ENCODE assay signal across 25 cellular contexts in genomic region chr9:33660771-33661170, GRCh38.
"Had no signal": no experiment of that assay in that cellular context is flagged by ENCODE, and none has a peak within 500 bp of the region (broad histone marks: within the 10 kb centered on the region; RNA-seq: fewer than 3 reads in every experiment).

No MANE protein-coding gene starts in this region.

- H3K4me3 ChIP-seq: colonic mucosa, esophagus squamous epithelium, gastrocnemius medialis, heart right ventricle, left lung, lower lobe of right lung, mucosa of descending colon had no signal

- H3K36me3 ChIP-seq: colonic mucosa, esophagus squamous epithelium, gastrocnemius medialis, heart right ventricle, left lung, lower lobe of right lung had no signal

- H3K36me3 Mint-ChIP-seq: mesothelial cell of epicardium had no signal

- H3K9me3 ChIP-seq: colonic mucosa, esophagus squamous epithelium, gastrocnemius medialis, heart right ventricle, left lung, lower lobe of right lung, mucosa of descending colon had no signal

- H3K4me1 Mint-ChIP-seq: endodermal cell had no signal

- H3K4me3 Mint-ChIP-seq: dendritic cell treated with granulocyte-macrophage colony-stimulating factor and Interleukin-4, amounts not matched to agents 40 ng/mL and 50 ng/mL, for 4 days; effector memory CD8-positive, alpha-beta T cell; endodermal cell; mesothelial cell of epicardium had no signal

- H3K27ac Mint-ChIP-seq: dendritic cell treated with granulocyte-macrophage colony-stimulating factor and Interleukin-4, amounts not matched to agents 40 ng/mL and 50 ng/mL, for 4 days; effector memory CD8-positive, alpha-beta T cell; endodermal cell; mesothelial cell of epicardium had no signal

- DNase-seq: colonic mucosa; cortex of kidney; effector CD8-positive, alpha-beta T cell; effector memory CD8-positive, alpha-beta T cell; endodermal cell; erythroblast; esophagus squamous epithelium; foreskin melanocyte; gastrocnemius medialis; glutamatergic neuron; head of caudate nucleus; heart right ventricle; hippocampal formation; left cardiac atrium; left lung; left ventricle myocardium superior; lower lobe of right lung; mucosa of descending colon had no signal

- H3K4me1 ChIP-seq: colonic mucosa, esophagus squamous epithelium, gastrocnemius medialis, heart right ventricle, left lung, lower lobe of right lung had no signal

- H3K9me3 Mint-ChIP-seq: dendritic cell treated with granulocyte-macrophage colony-stimulating factor and Interleukin-4, amounts not matched to agents 40 ng/mL and 50 ng/mL, for 4 days; effector memory CD8-positive, alpha-beta T cell; endodermal cell; mesothelial cell of epicardium had no signal

- H3K27ac ChIP-seq: colonic mucosa, epithelial cell of prostate, esophagus squamous epithelium, gastrocnemius medialis, heart right ventricle, left lung, lower lobe of right lung had no signal

- FAIRE-seq: endometrium, islet of Langerhans, keratinocyte had no signal

- H3K27me3 ChIP-seq: colonic mucosa, gastrocnemius medialis, left lung had no signal

- ATAC-seq: effector memory CD8-positive, alpha-beta T cell; esophagus mucosa; gastrocnemius medialis; heart right ventricle; left cardiac atrium; left lung; left ventricle myocardium superior; lower lobe of right lung; mucosa of descending colon had no signal
